1 cellular context compared by ENCODE assay signal in genomic region chr22:30270841-30271240, GRCh38.
TF ChIP-seq lines count a peak whose summit lies in the region.

No MANE protein-coding gene starts in this region.

TF ChIP-seq in IMR-90, 13 proteins besides CTCF, POLR2A, EP300 and RAD21:
- TF ChIP-seq MXI1 (IDR thresholded peaks at IDR 0.05; ENCODE audit: borderline replicate concordance, low read depth, low read length), result no peak
- TF ChIP-seq RFX5 (IDR thresholded peaks at IDR 0.05; ENCODE audit: low read depth, low read length), result no peak
- no peak for TF ChIP-seq CHD1 (IDR thresholded peaks at IDR 0.05; ENCODE audit: low read depth, low read length)
- 0 out of 2 replicates have a peak, but pooled peaks have one; percentile 26 for TF ChIP-seq FOS (IDR thresholded peaks at IDR 0.05; ENCODE audit: low read depth, low read length)
- no peak for TF ChIP-seq BHLHE40 (IDR thresholded peaks at IDR 0.05; ENCODE audit: low read depth, low read length)
- TF ChIP-seq ELK1 (IDR thresholded peaks at IDR 0.05; ENCODE audit: borderline replicate concordance, low read depth, low read length), result no peak
- no peak for TF ChIP-seq SMC3 (IDR thresholded peaks at IDR 0.05; ENCODE audit: low read depth, low read length)
- TF ChIP-seq, protein P1, sequence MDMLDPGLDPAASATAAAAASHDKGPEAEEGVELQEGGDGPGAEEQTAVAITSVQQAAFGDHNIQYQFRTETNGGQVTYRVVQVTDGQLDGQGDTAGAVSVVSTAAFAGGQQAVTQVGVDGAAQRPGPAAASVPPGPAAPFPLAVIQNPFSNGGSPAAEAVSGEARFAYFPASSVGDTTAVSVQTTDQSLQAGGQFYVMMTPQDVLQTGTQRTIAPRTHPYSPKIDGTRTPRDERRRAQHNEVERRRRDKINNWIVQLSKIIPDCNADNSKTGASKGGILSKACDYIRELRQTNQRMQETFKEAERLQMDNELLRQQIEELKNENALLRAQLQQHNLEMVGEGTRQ (IDR thresholded peaks at IDR 0.05; ENCODE audit: low read depth, low read length), result no peak
- peak; percentile 73 for TF ChIP-seq CEBPB (IDR thresholded peaks at IDR 0.05; ENCODE audit: low read depth, low read length)
- TF ChIP-seq MAZ (IDR thresholded peaks at IDR 0.05; ENCODE audit: borderline replicate concordance, low read depth, low read length), result no peak
- TF ChIP-seq MAFK (IDR thresholded peaks at IDR 0.05; ENCODE audit: low read depth, low read length), result peak; percentile 80
- no peak for TF ChIP-seq NFE2L2 (IDR thresholded peaks at IDR 0.05; ENCODE audit: low read depth, low read length)
- no peak for TF ChIP-seq RCOR1 (IDR thresholded peaks at IDR 0.05; ENCODE audit: insufficient replicate concordance, low read length)
